ENCODE assay signal across 1 cellular context in the genomic region with DNA sequence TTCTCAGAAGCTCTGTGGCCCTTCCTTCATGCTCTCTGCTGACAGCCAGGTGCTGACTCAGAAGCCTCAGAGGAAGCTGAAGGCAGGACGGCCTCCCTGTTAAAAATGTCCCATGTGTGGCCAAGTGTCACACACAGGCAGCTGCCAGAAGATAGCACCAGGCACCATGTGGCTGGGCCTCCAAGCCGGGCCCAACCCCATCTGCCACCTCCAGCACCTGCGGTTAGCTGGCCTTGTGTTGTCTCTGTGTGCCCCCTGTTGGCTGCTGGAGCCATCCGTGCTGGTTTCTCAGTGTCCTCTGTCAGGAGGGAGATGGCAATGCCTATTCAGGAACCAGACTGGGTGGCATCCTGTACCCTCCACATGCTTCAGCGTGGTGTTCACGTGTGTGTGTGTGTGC.
TF ChIP-seq lines count a peak whose summit lies in the region.

No MANE protein-coding gene starts in this region.

TF ChIP-seq in GM23338, 12 proteins besides CTCF, POLR2A, EP300 and RAD21 (continued from another document):
- TF ChIP-seq, protein P1, sequence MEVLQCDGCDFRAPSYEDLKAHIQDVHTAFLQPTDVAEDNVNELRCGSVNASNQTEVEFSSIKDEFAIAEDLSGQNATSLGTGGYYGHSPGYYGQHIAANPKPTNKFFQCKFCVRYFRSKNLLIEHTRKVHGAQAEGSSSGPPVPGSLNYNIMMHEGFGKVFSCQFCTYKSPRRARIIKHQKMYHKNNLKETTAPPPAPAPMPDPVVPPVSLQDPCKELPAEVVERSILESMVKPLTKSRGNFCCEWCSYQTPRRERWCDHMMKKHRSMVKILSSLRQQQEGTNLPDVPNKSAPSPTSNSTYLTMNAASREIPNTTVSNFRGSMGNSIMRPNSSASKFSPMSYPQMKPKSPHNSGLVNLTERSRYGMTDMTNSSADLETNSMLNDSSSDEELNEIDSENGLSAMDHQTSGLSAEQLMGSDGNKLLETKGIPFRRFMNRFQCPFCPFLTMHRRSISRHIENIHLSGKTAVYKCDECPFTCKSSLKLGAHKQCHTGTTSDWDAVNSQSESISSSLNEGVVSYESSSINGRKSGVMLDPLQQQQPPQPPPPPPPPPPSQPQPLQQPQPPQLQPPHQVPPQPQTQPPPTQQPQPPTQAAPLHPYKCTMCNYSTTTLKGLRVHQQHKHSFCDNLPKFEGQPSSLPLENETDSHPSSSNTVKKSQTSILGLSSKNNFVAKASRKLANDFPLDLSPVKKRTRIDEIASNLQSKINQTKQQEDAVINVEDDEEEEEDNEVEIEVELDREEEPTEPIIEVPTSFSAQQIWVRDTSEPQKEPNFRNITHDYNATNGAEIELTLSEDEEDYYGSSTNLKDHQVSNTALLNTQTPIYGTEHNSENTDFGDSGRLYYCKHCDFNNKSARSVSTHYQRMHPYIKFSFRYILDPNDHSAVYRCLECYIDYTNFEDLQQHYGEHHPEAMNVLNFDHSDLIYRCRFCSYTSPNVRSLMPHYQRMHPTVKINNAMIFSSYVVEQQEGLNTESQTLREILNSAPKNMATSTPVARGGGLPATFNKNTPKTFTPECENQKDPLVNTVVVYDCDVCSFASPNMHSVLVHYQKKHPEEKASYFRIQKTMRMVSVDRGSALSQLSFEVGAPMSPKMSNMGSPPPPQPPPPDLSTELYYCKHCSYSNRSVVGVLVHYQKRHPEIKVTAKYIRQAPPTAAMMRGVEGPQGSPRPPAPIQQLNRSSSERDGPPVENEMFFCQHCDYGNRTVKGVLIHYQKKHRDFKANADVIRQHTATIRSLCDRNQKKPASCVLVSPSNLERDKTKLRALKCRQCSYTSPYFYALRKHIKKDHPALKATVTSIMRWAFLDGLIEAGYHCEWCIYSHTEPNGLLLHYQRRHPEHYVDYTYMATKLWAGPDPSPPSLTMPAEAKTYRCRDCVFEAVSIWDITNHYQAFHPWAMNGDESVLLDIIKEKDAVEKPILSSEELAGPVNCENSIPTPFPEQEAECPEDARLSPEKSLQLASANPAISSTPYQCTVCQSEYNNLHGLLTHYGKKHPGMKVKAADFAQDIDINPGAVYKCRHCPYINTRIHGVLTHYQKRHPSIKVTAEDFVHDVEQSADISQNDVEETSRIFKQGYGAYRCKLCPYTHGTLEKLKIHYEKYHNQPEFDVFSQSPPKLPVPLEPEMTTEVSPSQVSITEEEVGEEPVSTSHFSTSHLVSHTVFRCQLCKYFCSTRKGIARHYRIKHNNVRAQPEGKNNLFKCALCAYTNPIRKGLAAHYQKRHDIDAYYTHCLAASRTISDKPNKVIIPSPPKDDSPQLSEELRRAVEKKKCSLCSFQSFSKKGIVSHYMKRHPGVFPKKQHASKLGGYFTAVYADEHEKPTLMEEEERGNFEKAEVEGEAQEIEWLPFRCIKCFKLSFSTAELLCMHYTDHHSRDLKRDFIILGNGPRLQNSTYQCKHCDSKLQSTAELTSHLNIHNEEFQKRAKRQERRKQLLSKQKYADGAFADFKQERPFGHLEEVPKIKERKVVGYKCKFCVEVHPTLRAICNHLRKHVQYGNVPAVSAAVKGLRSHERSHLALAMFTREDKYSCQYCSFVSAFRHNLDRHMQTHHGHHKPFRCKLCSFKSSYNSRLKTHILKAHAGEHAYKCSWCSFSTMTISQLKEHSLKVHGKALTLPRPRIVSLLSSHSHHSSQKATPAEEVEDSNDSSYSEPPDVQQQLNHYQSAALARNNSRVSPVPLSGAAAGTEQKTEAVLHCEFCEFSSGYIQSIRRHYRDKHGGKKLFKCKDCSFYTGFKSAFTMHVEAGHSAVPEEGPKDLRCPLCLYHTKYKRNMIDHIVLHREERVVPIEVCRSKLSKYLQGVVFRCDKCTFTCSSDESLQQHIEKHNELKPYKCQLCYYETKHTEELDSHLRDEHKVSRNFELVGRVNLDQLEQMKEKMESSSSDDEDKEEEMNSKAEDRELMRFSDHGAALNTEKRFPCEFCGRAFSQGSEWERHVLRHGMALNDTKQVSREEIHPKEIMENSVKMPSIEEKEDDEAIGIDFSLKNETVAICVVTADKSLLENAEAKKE (CRISPR knock-in tag; IDR thresholded peaks at IDR 0.05): no peak
- TF ChIP-seq STAT1 (IDR thresholded peaks at IDR 0.05; ENCODE audit: unreplicated experiment) (no peak), ZNF114 (CRISPR knock-in tag; IDR thresholded peaks at IDR 0.05) (no peak), JUNB (IDR thresholded peaks at IDR 0.05; ENCODE audit: unreplicated experiment) (no peak), ZNF331 (CRISPR knock-in tag; IDR thresholded peaks at IDR 0.05; ENCODE audit: low read depth) (no peak), NANOG (IDR thresholded peaks at IDR 0.05; ENCODE audit: borderline replicate concordance) (no peak), POLR2AphosphoS5 (IDR thresholded peaks at IDR 0.05; ENCODE audit: low read depth) (no peak)
- TF ChIP-seq, protein P2, sequence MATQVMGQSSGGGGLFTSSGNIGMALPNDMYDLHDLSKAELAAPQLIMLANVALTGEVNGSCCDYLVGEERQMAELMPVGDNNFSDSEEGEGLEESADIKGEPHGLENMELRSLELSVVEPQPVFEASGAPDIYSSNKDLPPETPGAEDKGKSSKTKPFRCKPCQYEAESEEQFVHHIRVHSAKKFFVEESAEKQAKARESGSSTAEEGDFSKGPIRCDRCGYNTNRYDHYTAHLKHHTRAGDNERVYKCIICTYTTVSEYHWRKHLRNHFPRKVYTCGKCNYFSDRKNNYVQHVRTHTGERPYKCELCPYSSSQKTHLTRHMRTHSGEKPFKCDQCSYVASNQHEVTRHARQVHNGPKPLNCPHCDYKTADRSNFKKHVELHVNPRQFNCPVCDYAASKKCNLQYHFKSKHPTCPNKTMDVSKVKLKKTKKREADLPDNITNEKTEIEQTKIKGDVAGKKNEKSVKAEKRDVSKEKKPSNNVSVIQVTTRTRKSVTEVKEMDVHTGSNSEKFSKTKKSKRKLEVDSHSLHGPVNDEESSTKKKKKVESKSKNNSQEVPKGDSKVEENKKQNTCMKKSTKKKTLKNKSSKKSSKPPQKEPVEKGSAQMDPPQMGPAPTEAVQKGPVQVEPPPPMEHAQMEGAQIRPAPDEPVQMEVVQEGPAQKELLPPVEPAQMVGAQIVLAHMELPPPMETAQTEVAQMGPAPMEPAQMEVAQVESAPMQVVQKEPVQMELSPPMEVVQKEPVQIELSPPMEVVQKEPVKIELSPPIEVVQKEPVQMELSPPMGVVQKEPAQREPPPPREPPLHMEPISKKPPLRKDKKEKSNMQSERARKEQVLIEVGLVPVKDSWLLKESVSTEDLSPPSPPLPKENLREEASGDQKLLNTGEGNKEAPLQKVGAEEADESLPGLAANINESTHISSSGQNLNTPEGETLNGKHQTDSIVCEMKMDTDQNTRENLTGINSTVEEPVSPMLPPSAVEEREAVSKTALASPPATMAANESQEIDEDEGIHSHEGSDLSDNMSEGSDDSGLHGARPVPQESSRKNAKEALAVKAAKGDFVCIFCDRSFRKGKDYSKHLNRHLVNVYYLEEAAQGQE (IDR thresholded peaks at IDR 0.05; ENCODE audit: unreplicated experiment): no peak
